Comparison of ENCODE assay signal across 8 cellular contexts in the genomic region with DNA sequence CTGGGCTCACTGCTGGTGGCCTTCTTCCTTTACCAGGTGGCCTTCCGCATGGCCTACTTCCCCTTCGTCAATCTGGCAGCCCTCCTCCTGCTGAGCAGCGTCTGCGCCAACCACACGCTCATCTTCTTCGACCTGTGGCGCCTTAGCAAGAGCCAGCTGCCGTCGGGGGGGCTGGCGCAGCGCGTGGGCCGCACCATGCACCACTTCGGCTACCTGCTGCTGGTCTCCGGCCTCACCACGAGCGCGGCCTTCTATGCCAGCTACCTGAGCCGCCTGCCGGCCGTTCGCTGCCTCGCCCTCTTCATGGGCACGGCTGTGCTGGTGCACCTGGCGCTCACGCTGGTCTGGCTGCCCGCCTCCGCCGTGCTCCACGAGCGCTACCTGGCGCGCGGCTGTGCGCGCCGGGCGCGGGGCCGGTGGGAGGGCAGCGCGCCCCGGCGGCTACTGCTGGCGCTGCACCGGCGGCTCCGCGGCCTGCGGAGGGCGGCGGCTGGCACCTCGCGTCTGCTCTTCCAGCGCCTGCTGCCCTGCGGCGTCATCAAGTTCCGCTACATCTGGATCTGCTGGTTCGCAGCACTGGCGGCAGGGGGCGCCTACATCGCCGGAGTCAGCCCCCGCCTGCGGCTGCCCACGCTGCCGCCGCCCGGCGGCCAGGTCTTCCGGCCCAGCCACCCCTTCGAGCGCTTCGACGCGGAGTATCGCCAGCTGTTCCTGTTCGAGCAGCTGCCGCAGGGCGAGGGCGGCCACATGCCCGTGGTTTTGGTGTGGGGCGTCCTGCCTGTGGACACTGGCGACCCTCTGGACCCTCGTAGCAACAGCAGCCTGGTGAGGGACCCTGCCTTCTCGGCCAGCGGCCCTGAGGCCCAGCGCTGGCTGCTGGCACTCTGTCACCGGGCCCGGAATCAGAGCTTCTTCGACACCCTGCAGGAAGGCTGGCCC. TPM values are rescaled to one million over a fixed set of nuclear protein-coding genes. Genes with fewer than 3 reads are reported as not detected.
DNase-seq lines count a peak whose midpoint lies in the region; ATAC-seq and TF ChIP-seq lines count a peak whose summit lies in the region.

No MANE protein-coding gene starts in this region.

- peaks cover 15% of the 10 kb centered on the region for H3K27me3 Mint-ChIP-seq in endothelial cell (ENCODE audit: unreplicated experiment)

- ATAC-seq in GM18861 (IDR thresholded peaks at IDR 0.05; ENCODE audit: unreplicated experiment) (peak; percentile 73), HG03108 (IDR thresholded peaks at IDR 0.05; ENCODE audit: unreplicated experiment) (peak; percentile 79)

- H3K27ac ChIP-seq in 22Rv1 = peak overlapping the region; percentile 67

- no peak overlapping the region for H3K27ac Mint-ChIP-seq in endothelial cell (ENCODE audit: unreplicated experiment)

- peak; percentile 69 for DNase-seq in NCI-H82 treated with DMSO at 0.1 percent for 48 hours (lab: John Stamatoyannopoulos, UW; ENCODE audit: unreplicated experiment)
- DNase-seq in activated CD8-positive, alpha-beta memory T cell treated with anti-CD3 and anti-CD28 coated beads for 48 hours (ENCODE audit: low read depth in 2 of 3, low spot score in 2 of 3) = peak; percentile 56 to 74 (median 69)
- peak; percentile 88 for DNase-seq in endothelial cell (ENCODE audit: low spot score)
- peak; percentile 75 for DNase-seq in midbrain (lab: John Stamatoyannopoulos, UW)
- DNase-seq in stimulated activated CD8-positive, alpha-beta memory T cell treated with anti-CD3 and anti-CD28 coated beads, Interleukin-15, amount 100 ng/mL, for 4 hours (ENCODE audit: low read depth in 2 of 2) = peak; percentile 77 to 78

- H3K4me1 Mint-ChIP-seq in endothelial cell (ENCODE audit: unreplicated experiment) = peaks cover 23% of the 10 kb centered on the region

- TF ChIP-seq CTCF in 22Rv1 (IDR thresholded peaks at IDR 0.05) (peak; percentile 100), endothelial cell (IDR thresholded peaks at IDR 0.05; ENCODE audit: unreplicated experiment) (peak; percentile 81)

- H3K9me3 Mint-ChIP-seq in endothelial cell (ENCODE audit: unreplicated experiment) = no peaks in the 10 kb centered on the region

- H3K4me3 Mint-ChIP-seq in endothelial cell (ENCODE audit: unreplicated experiment) = no peak overlapping the region

- peaks cover 3% of the 10 kb centered on the region for H3K36me3 Mint-ChIP-seq in endothelial cell (ENCODE audit: low read depth, unreplicated experiment)

RNA-seq across cellular contexts. Expression of a gene that starts 9.9 kb away (rescaled TPM):
- total RNA-seq in endothelial cell (ENCODE audit: unreplicated experiment) = 3.6 TPM

RNA-seq across cellular contexts. Expression of a gene that starts 14.6 kb away (rescaled TPM):
- 26.0 TPM for total RNA-seq in endothelial cell (ENCODE audit: unreplicated experiment)

RNA-seq across cellular contexts. Expression of a gene that starts 17.1 kb away (rescaled TPM):
- not detected for total RNA-seq in endothelial cell (ENCODE audit: unreplicated experiment)

RNA-seq across cellular contexts. Expression of a gene that starts 27.2 kb away (rescaled TPM):
- 0.92 TPM for total RNA-seq in endothelial cell (ENCODE audit: unreplicated experiment)

RNA-seq across cellular contexts. Expression of a gene that starts 37.7 kb away (rescaled TPM):
- 56.2 TPM for total RNA-seq in endothelial cell (ENCODE audit: unreplicated experiment)

Comparison
In these comparisons a context has a peak if more than half of its experiments do, and no peak if none do; other contexts are left out.
1. Peak in every context shown above with its lines: DNase-seq, ATAC-seq and H3K27ac ChIP-seq.